ENCODE assay signal across 17 cellular contexts in the genomic region with DNA sequence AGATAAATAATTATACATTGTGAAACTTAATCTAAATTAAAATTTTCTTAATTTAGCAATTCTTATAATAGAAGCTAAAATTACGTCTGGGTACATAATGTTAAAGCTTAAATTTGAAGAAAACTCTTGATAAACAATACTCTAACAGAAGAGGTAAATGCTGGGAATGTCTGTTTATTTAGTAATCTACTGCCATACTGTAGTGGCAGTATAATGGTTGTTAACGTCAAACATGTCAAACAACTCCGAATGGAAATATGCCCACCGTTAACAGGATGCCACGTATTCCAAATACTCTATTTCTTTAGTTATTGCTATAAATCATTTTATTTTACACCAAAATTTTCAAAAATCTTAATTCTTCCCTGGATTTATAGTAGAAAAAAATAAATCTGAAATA. TPM values are rescaled to one million over a fixed set of nuclear protein-coding genes. Genes with fewer than 3 reads are reported as not detected.
DNase-seq lines count a peak whose midpoint lies in the region; FAIRE-seq and TF ChIP-seq lines count a peak whose summit lies in the region.
"Had no signal": no experiment of that assay in that cellular context is flagged by ENCODE, and none has a peak within 500 bp of the region (broad histone marks: within the 10 kb centered on the region; RNA-seq: fewer than 3 reads in every experiment).

No MANE protein-coding gene starts in this region.

- H3K9me3 ChIP-seq in mesenchymal stem cell (ENCODE audit: control insufficient read depth, low read length) = no peaks in the 10 kb centered on the region

- H3K14ac ChIP-seq in mesenchymal stem cell (ENCODE audit: low read length in 2 of 2) = no peak overlapping the region

- no peak overlapping the region for H2BK5ac ChIP-seq in mesenchymal stem cell (ENCODE audit: low read depth, low read length, poor library complexity, severe bottlenecking)

- no peaks in the 10 kb centered on the region for H3K36me3 ChIP-seq in mesenchymal stem cell (ENCODE audit: control insufficient read depth in 1 of 2, insufficient read depth in 2 of 2, low read depth in 1 of 2, low read length in 2 of 2)

- no peak overlapping the region for H3K4ac ChIP-seq in mesenchymal stem cell (ENCODE audit: low read depth in 1 of 2, low read length in 2 of 2)

- no peak overlapping the region for H4K91ac ChIP-seq in mesenchymal stem cell (ENCODE audit: low read length)

- no peak overlapping the region for H3K9ac ChIP-seq in mesenchymal stem cell (ENCODE audit: low read length)

- WGBS in mesenchymal stem cell = 100% methylated on average over 1 of the region's 5 CpGs

- TF ChIP-seq CTCF in VCaP (conservative IDR thresholded peaks at IDR 0.05) = no peak

- no peak overlapping the region for H2AK5ac ChIP-seq in mesenchymal stem cell (ENCODE audit: low read length, severe bottlenecking)

- H2BK12ac ChIP-seq in mesenchymal stem cell (ENCODE audit: low read length in 2 of 2) = no peak overlapping the region

- no peak overlapping the region for H3K23ac ChIP-seq in mesenchymal stem cell (ENCODE audit: low read length in 2 of 2)

- no peaks in the 10 kb centered on the region for H3K79me1 ChIP-seq in mesenchymal stem cell (replicated peaks; ENCODE audit: low read length, poor library complexity, severe bottlenecking)

- H3K27me3 ChIP-seq in mesenchymal stem cell (ENCODE audit: control insufficient read depth in 1 of 2, insufficient read depth in 1 of 2, low read length in 2 of 2) = no peaks in the 10 kb centered on the region

- H3K4me2 ChIP-seq in mesenchymal stem cell (ENCODE audit: low read length, poor library complexity, severe bottlenecking) = no peak overlapping the region
- H3K4me2 ChIP-seq: PC-9 had no signal

- no peak overlapping the region for H3K4me3 ChIP-seq in mesenchymal stem cell (ENCODE audit: insufficient read depth in 1 of 2, low read depth in 1 of 2, low read length in 2 of 2)
- H3K4me3 ChIP-seq: GM12878, PC-9 had no signal

- H3K27ac ChIP-seq in VCaP (peak overlapping the region; percentile 95), mesenchymal stem cell (ENCODE audit: low read length, poor library complexity, severe bottlenecking) (no peak overlapping the region)
- H3K27ac ChIP-seq: PC-9 had no signal

- no peak overlapping the region for H2BK120ac ChIP-seq in mesenchymal stem cell (ENCODE audit: low read depth, low read length)

- peak; percentile 53 for FAIRE-seq in G401.6 (lab: Jason Lieb, UNC)
- FAIRE-seq: GM12878, H1 had no signal

- H3K18ac ChIP-seq in mesenchymal stem cell (ENCODE audit: low read depth in 1 of 2, low read length in 2 of 2) = no peak overlapping the region

- no peaks in the 10 kb centered on the region for H3K4me1 ChIP-seq in mesenchymal stem cell (ENCODE audit: control insufficient read depth, insufficient read depth, low read depth, low read length)

- DNase-seq in DMS153 (lab: John Stamatoyannopoulos, UW) (peak; percentile 64), NCI-H748 (lab: John Stamatoyannopoulos, UW; ENCODE audit: unreplicated experiment) (peak; percentile 80), mesenchymal stem cell (no peak), SKM-1 (lab: John Stamatoyannopoulos, UW; ENCODE audit: unreplicated experiment) (no peak), SK-N-DZ (ENCODE audit: low spot score) (no peak), CD1c-positive myeloid dendritic cell (ENCODE audit: extremely low spot score) (no peak)
- DNase-seq: CD4-positive, alpha-beta T cell; DMS79 treated with DMSO at 0.1 percent for 48 hours; GDM1; HFFc6; KBM-7; NCI-H526 treated with DMSO at 0.1 percent for 48 hours; PC-9 had no signal

- H4K8ac ChIP-seq in mesenchymal stem cell (ENCODE audit: low read length) = no peak overlapping the region

- H2BK15ac ChIP-seq in mesenchymal stem cell (ENCODE audit: low read depth, poor library complexity, severe bottlenecking) = no peak overlapping the region

- H2AFZ ChIP-seq in mesenchymal stem cell (ENCODE audit: low read depth, low read length) = no peak overlapping the region
- H2AFZ ChIP-seq: PC-9 had no signal

RNA-seq across cellular contexts. Expression of gene PTPN12, which starts 40.0 kb away (rescaled TPM):
- 60.3 TPM for polyA plus RNA-seq in mesenchymal stem cell (2013, experiment 1 of 2)
- 59.8 TPM for polyA plus RNA-seq in mesenchymal stem cell (2013, experiment 2 of 2)
- polyA plus RNA-seq in SK-N-DZ (2014; cell fraction: cytosol; rRNA removed) = 22.3 and 22.6 TPM in 2 replicates
- polyA plus RNA-seq in SK-N-DZ (2014; cell fraction: nucleus; rRNA removed) = 28.7 and 45.2 TPM in 2 replicates

Comparison
In these comparisons a context has a peak if more than half of its experiments do, and no peak if none do; other contexts are left out.
1. DNase-seq: peak in DMS153 (single experiment) and NCI-H748 (single experiment); none in mesenchymal stem cell (single experiment), SKM-1 (single experiment), SK-N-DZ (single experiment) and CD1c-positive myeloid dendritic cell (single experiment).